ENCODE assay signal across 15 cellular contexts in genomic region chr5:98906756-98907355, GRCh38. TPM values are rescaled to one million over a fixed set of nuclear protein-coding genes. Genes with fewer than 3 reads are reported as not detected.
A peak's percentile ranks its signal among the peaks of the same experiment; 100 is the strongest.
DNase-seq lines count a peak whose midpoint lies in the region; ATAC-seq, FAIRE-seq and TF ChIP-seq lines count a peak whose summit lies in the region.
"Had no signal": no experiment of that assay in that cellular context is flagged by ENCODE, and none has a peak within 500 bp of the region (broad histone marks: within the 10 kb centered on the region; RNA-seq: fewer than 3 reads in every experiment).

No MANE protein-coding gene starts in this region.

- peak overlapping the region in 6 of 8 donors; percentile 36 to 91 (median 74) for H3K27ac Mint-ChIP-seq in CD8-positive, alpha-beta memory T cell
- H3K27ac Mint-ChIP-seq in dendritic cell treated with granulocyte-macrophage colony-stimulating factor and Interleukin-4, amounts not matched to agents 40 ng/mL and 50 ng/mL, for 4 days: peak overlapping the region; percentile 60

- peaks cover 0 to 45% (median 5%) of the 10 kb centered on the region in 3 donors for H3K36me3 Mint-ChIP-seq in CD8-positive, alpha-beta memory T cell
- H3K36me3 Mint-ChIP-seq in dendritic cell treated with granulocyte-macrophage colony-stimulating factor and Interleukin-4, amounts not matched to agents 40 ng/mL and 50 ng/mL, for 4 days (ENCODE audit: low read depth): peaks cover 38% of the 10 kb centered on the region

- in situ Hi-C loops in Panc1 (cut with HindIII; ENCODE audit: low pct_unique_long_range_greater_than_20kb, low sequenced_read_pairs): no loop called here

- H3K9me3 Mint-ChIP-seq in CD8-positive, alpha-beta memory T cell: no peaks in the 10 kb centered on the region
- no peaks in the 10 kb centered on the region for H3K9me3 Mint-ChIP-seq in dendritic cell treated with granulocyte-macrophage colony-stimulating factor and Interleukin-4, amounts not matched to agents 40 ng/mL and 50 ng/mL, for 4 days

- CTCF ChIA-PET in CD8-positive, alpha-beta memory T cell (lab: Charles Lee): interaction anchor here (0.7 to 3.1 kb wide), 4 partner anchors 126 to 156 kb away, joined by 3 to 15 read pairs (median 4); no protein-coding TSS in a partner anchor
- CTCF ChIA-PET in Panc1 (lab: Charles Lee): no interaction called here

- peaks cover 29% of the 10 kb centered on the region for H3K36me3 ChIP-seq in CD8-positive, alpha-beta memory T cell (ENCODE audit: insufficient read depth, low read length)
- H3K36me3 ChIP-seq in Panc1 (ENCODE audit: control insufficient read depth, insufficient read depth, low read length): peaks cover 36% of the 10 kb centered on the region

- POLR2A ChIA-PET in CD8-positive, alpha-beta memory T cell (lab: Charles Lee): interaction anchor here (2.0 kb wide), 1 partner anchor 23 kb away, joined by 4 read pairs; no protein-coding TSS in a partner anchor
- POLR2A ChIA-PET in Panc1 (lab: Charles Lee): no interaction called here

- no peak overlapping the region for H3K4me3 Mint-ChIP-seq in CD8-positive, alpha-beta memory T cell
- H3K4me3 Mint-ChIP-seq in dendritic cell treated with granulocyte-macrophage colony-stimulating factor and Interleukin-4, amounts not matched to agents 40 ng/mL and 50 ng/mL, for 4 days: no peak overlapping the region

- no peaks in the 10 kb centered on the region for H3K27me3 Mint-ChIP-seq in CD8-positive, alpha-beta memory T cell
- H3K27me3 Mint-ChIP-seq in dendritic cell treated with granulocyte-macrophage colony-stimulating factor and Interleukin-4, amounts not matched to agents 40 ng/mL and 50 ng/mL, for 4 days: no peaks in the 10 kb centered on the region

- no peak overlapping the region for H3K4me3 ChIP-seq in CD8-positive, alpha-beta memory T cell (ENCODE audit: low read length)
- H3K4me3 ChIP-seq in Panc1 (ENCODE audit: low read depth in 2 of 2, low read length in 2 of 2): no peak overlapping the region
- H3K4me3 ChIP-seq: gastroesophageal sphincter had no signal

- no TSS peak for BruUV-seq in Panc1 (replicated peaks; lab: Mats Ljungman, UMichigan)

- H3K4me1 Mint-ChIP-seq in CD8-positive, alpha-beta memory T cell: peaks cover 51 to 80% (median 67%) of the 10 kb centered on the region in 3 donors
- peaks cover 28% of the 10 kb centered on the region for H3K4me1 Mint-ChIP-seq in dendritic cell treated with granulocyte-macrophage colony-stimulating factor and Interleukin-4, amounts not matched to agents 40 ng/mL and 50 ng/mL, for 4 days (ENCODE audit: low read depth)

- intact Hi-C loops in Panc1 (cut with micrococcal nuclease; ENCODE audit: unreplicated experiment): loop anchor here (1.0 kb wide), 1 partner anchor 125 kb away; no protein-coding TSS in a partner anchor
- intact Hi-C loops in dendritic cell treated with granulocyte-macrophage colony-stimulating factor and Interleukin-4, amounts not matched to agents 40 ng/mL and 50 ng/mL, for 4 days (cut with micrococcal nuclease): loop anchor here (1.0 to 10.0 kb wide), 3 partner anchors 125 to 408 kb away; no protein-coding TSS in a partner anchor

- peak overlapping the region; percentile 17; the same call in 1 of the 2 replicates for H3K27ac ChIP-seq in 22Rv1
- no peak overlapping the region for H3K27ac ChIP-seq in CD8-positive, alpha-beta memory T cell (ENCODE audit: low read depth, low read length)
- no peak overlapping the region for H3K27ac ChIP-seq in Panc1 (ENCODE audit: low read length)
- H3K27ac ChIP-seq: gastroesophageal sphincter had no signal

- DNase-seq in CD8-positive, alpha-beta memory T cell: no peak
- DNase-seq in Panc1 (ENCODE audit: low read depth, low spot score) (no peak), NCI-H446 treated with DMSO at 0.1 percent for 48 hours (lab: John Stamatoyannopoulos, UW) (no peak), GM12891 (ENCODE audit: insufficient read length, low spot score) (no peak), HT-29 (ENCODE audit: low spot score) (no peak)
- DNase-seq: HCEC 1CT, MV-4-11, NCI-H2029, NCI-H526 treated with DMSO at 0.1 percent for 48 hours, right cardiac atrium, substantia nigra had no signal

- ATAC-seq in Panc1 (peak; percentile 62; the same call in 1 of the 2 replicates), HG02870 (IDR thresholded peaks at IDR 0.05; ENCODE audit: unreplicated experiment) (no peak)
- ATAC-seq: gastroesophageal sphincter, right cardiac atrium had no signal

- no peaks in the 10 kb centered on the region for H3K27me3 ChIP-seq in CD8-positive, alpha-beta memory T cell (ENCODE audit: insufficient read depth, low read length, poor library complexity, severe bottlenecking)
- no peaks in the 10 kb centered on the region for H3K27me3 ChIP-seq in Panc1 (ENCODE audit: control insufficient read depth, insufficient read depth, low read length)
- H3K27me3 ChIP-seq: gastroesophageal sphincter had no signal

- no peaks in the 10 kb centered on the region for H3K9me3 ChIP-seq in CD8-positive, alpha-beta memory T cell (ENCODE audit: low read length)
- no peaks in the 10 kb centered on the region for H3K9me3 ChIP-seq in Panc1 (ENCODE audit: control insufficient read depth, insufficient read depth, low read depth, low read length)
- H3K9me3 ChIP-seq: gastroesophageal sphincter had no signal

- TF ChIP-seq POLR2A in GM12891 (IDR thresholded peaks at IDR 0.05; ENCODE audit: low read depth, low read length): no peak

- no peak for FAIRE-seq in GM12891 (lab: Jason Lieb, UNC)

- TF ChIP-seq CTCF in 22Rv1 (IDR thresholded peaks at IDR 0.05): no peak
- TF ChIP-seq CTCF in Panc1 (IDR thresholded peaks at IDR 0.05): no peak

- H3K4me1 ChIP-seq in CD8-positive, alpha-beta memory T cell (ENCODE audit: insufficient read depth, low read length): peaks cover 6% of the 10 kb centered on the region
- H3K4me1 ChIP-seq in Panc1 (ENCODE audit: control insufficient read depth, insufficient read depth, low read length): peaks cover 9% of the 10 kb centered on the region

TF ChIP-seq in GM12891, 5 proteins besides CTCF, POLR2A, EP300 and RAD21:
- TF ChIP-seq SPI1 (IDR thresholded peaks at IDR 0.05; ENCODE audit: low read depth, low read length): no peak

RNA-seq across cellular contexts. Expression of gene CHD1, which starts 22.0 kb away (rescaled TPM):
- 10 to 100 TPM; 70.8 to 73.6 TPM for total RNA-seq in CD8-positive, alpha-beta memory T cell
- polyA plus RNA-seq in CD8-positive, alpha-beta memory T cell: 14.1 TPM
- 36.5 TPM for total RNA-seq in Panc1 (2021; ENCODE audit: unreplicated experiment)
- 11.6 TPM for polyA plus RNA-seq in Panc1 (2012; ENCODE audit: insufficient read length)
- polyA plus RNA-seq in GM12891 (2012; ENCODE audit: low read depth, missing spikeins): 17.2 TPM
- 18.9 and 21.6 TPM in 2 replicates for total RNA-seq in HT-29 (2014; rRNA removed; shearing (Covaris generic))
